In genomic region chr7:149053885-149054284, GRCh38 we compare ENCODE assay signal across 34 cellular contexts. TPM values are rescaled to one million over a fixed set of nuclear protein-coding genes. Genes with fewer than 3 reads are reported as not detected.
A peak's percentile ranks its signal among the peaks of the same experiment; 100 is the strongest.
DNase-seq lines count a peak whose midpoint lies in the region; ATAC-seq, FAIRE-seq and TF ChIP-seq lines count a peak whose summit lies in the region.
"Had no signal": no experiment of that assay in that cellular context is flagged by ENCODE, and none has a peak within 500 bp of the region (broad histone marks: within the 10 kb centered on the region; RNA-seq: fewer than 3 reads in every experiment).

No MANE protein-coding gene starts in this region.

- no peak overlapping the region for H3K4me2 ChIP-seq in IMR-90 (ENCODE audit: low read depth, low read length)
- no peak overlapping the region for H3K4me2 ChIP-seq in K562 (ENCODE audit: insufficient read depth, low read length)
- H3K4me2 ChIP-seq: A549; BLaER1; BLaER1 treated with 17β-estradiol and CSF1 and Interleukin-3, amounts not matched to agents 10 nM and 100 nM had no signal

- BruUV-seq in IMR-90 (replicated peaks; lab: Mats Ljungman, UMichigan), result no TSS peak
- no TSS peak for BruUV-seq in K562 (replicated peaks; lab: Mats Ljungman, UMichigan)

- no peak overlapping the region for H3K4me3 Mint-ChIP-seq in dendritic cell treated with granulocyte-macrophage colony-stimulating factor and Interleukin-4, amounts not matched to agents 40 ng/mL and 50 ng/mL, for 4 days
- H3K4me3 Mint-ChIP-seq: B cell; CD14-positive monocyte; CD4-positive, alpha-beta memory T cell; CD4-positive, alpha-beta T cell; CD4-positive, CD25-positive, alpha-beta regulatory T cell; CD8-positive, alpha-beta memory T cell; CD8-positive, alpha-beta T cell had no signal

- no peak overlapping the region for H2BK120ac ChIP-seq in IMR-90 (ENCODE audit: low read depth, low read length)

- no peak for TF ChIP-seq EP300 in K562 (IDR thresholded peaks at IDR 0.05; ENCODE audit: low read length)

- no peak overlapping the region for H2BK5ac ChIP-seq in IMR-90 (ENCODE audit: low read depth, low read length, poor library complexity, severe bottlenecking)

- H3K18ac ChIP-seq in IMR-90 (ENCODE audit: low read depth, low read length), result no peak overlapping the region

- H4K5ac ChIP-seq in IMR-90 (ENCODE audit: low read depth, low read length), result no peak overlapping the region

- TF ChIP-seq POLR2A in IMR-90 (IDR thresholded peaks at IDR 0.05; ENCODE audit: low read depth, low read length), result no peak
- TF ChIP-seq POLR2A in K562 (conservative IDR thresholded peaks at IDR 0.05), result no peak

- no peak overlapping the region for H4K91ac ChIP-seq in IMR-90 (ENCODE audit: insufficient read depth, low read depth, low read length)

- H3K79me2 ChIP-seq in K562 (ENCODE audit: control insufficient read depth, insufficient read depth, low read length), result no peaks in the 10 kb centered on the region

- H3K23ac ChIP-seq in IMR-90 (ENCODE audit: low read depth, low read length), result no peak overlapping the region

- TF ChIP-seq CTCF in IMR-90 (conservative IDR thresholded peaks at IDR 0.05; ENCODE audit: low read depth, low read length), result no peak
- no peak for TF ChIP-seq CTCF in K562 (IDR thresholded peaks at IDR 0.05 in 2 of 3, conservative IDR thresholded peaks at IDR 0.05 in 1 of 3; ENCODE audit: insufficient read depth in 2 of 3, low read depth in 1 of 3, low read length in 3 of 3)

- H3K9me3 Mint-ChIP-seq in dendritic cell treated with granulocyte-macrophage colony-stimulating factor and Interleukin-4, amounts not matched to agents 40 ng/mL and 50 ng/mL, for 4 days, result no peaks in the 10 kb centered on the region
- H3K9me3 Mint-ChIP-seq: CD4-positive, alpha-beta memory T cell; CD4-positive, alpha-beta T cell; CD8-positive, alpha-beta memory T cell; CD8-positive, alpha-beta T cell had no signal

- no peak overlapping the region for H2AK5ac ChIP-seq in IMR-90 (ENCODE audit: low read depth, low read length)

- CTCF ChIA-PET in IMR-90 (lab: Yijun Ruan, JAX) (interaction anchor here (0.6 to 1.1 kb wide), 2 partner anchors 181 to 754 kb away, joined by 3 to 4 read pairs; no protein-coding TSS in a partner anchor), K562 (lab: Yijun Ruan, JAX; ENCODE audit: low intra/inter-chr PET ratio) (interaction anchor here (0.6 kb wide), 1 partner anchor 368 kb away, joined by 6 read pairs; no protein-coding TSS in a partner anchor)

- WGBS in IMR-90 (ENCODE audit: extremely low coverage in 2 of 2, insufficient read length in 1 of 2), 2 experiments, result 83% methylated on average over 2 of the region's 8 CpGs; no CpG with 5 or more reads in 1 of the 2 experiments
- WGBS in K562 (ENCODE audit: insufficient coverage, low coverage, missing lambda C conversion rate), result 30% methylated on average over 8 of the region's 8 CpGs

- no peak overlapping the region for H3K56ac ChIP-seq in IMR-90 (ENCODE audit: extremely low read depth, insufficient read depth, low read length)

- no peaks in the 10 kb centered on the region for H3K36me3 Mint-ChIP-seq in dendritic cell treated with granulocyte-macrophage colony-stimulating factor and Interleukin-4, amounts not matched to agents 40 ng/mL and 50 ng/mL, for 4 days (ENCODE audit: low read depth)
- H3K36me3 Mint-ChIP-seq: CD14-positive monocyte; CD4-positive, alpha-beta memory T cell; CD4-positive, CD25-positive, alpha-beta regulatory T cell; CD8-positive, alpha-beta memory T cell; CD8-positive, alpha-beta T cell had no signal

- H3K4me1 Mint-ChIP-seq in dendritic cell treated with granulocyte-macrophage colony-stimulating factor and Interleukin-4, amounts not matched to agents 40 ng/mL and 50 ng/mL, for 4 days (ENCODE audit: low read depth), result peaks cover 2% of the 10 kb centered on the region
- H3K4me1 Mint-ChIP-seq: B cell; CD14-positive monocyte; CD4-positive, alpha-beta memory T cell; CD4-positive, CD25-positive, alpha-beta regulatory T cell; CD8-positive, alpha-beta memory T cell had no signal

- no peak for ATAC-seq in IMR-90 (ENCODE audit: low read depth)
- no peak for ATAC-seq in K562
- ATAC-seq: A549; CD8-positive, alpha-beta T cell had no signal

- peak overlapping the region; percentile 34 for H3K27ac Mint-ChIP-seq in dendritic cell treated with granulocyte-macrophage colony-stimulating factor and Interleukin-4, amounts not matched to agents 40 ng/mL and 50 ng/mL, for 4 days
- H3K27ac Mint-ChIP-seq: B cell; CD14-positive monocyte; CD4-positive, alpha-beta memory T cell; CD4-positive, alpha-beta T cell; CD4-positive, CD25-positive, alpha-beta regulatory T cell; CD8-positive, alpha-beta memory T cell; CD8-positive, alpha-beta T cell had no signal

- H3K9me1 ChIP-seq in IMR-90 (ENCODE audit: insufficient read depth, low read length), result no peaks in the 10 kb centered on the region
- H3K9me1 ChIP-seq in K562 (ENCODE audit: control insufficient read depth, insufficient read depth, low read length), result no peaks in the 10 kb centered on the region

- peaks cover 9% of the 10 kb centered on the region for H3K27me3 Mint-ChIP-seq in dendritic cell treated with granulocyte-macrophage colony-stimulating factor and Interleukin-4, amounts not matched to agents 40 ng/mL and 50 ng/mL, for 4 days
- H3K27me3 Mint-ChIP-seq: CD4-positive, alpha-beta T cell had no signal

- POLR2A ChIA-PET in IMR-90 (lab: Charles Lee; ENCODE audit: unreplicated experiment) (no interaction called here), K562 (lab: Yijun Ruan, JAX) (interaction anchor here (1.3 kb wide), 1 partner anchor 22 kb away, joined by 4 read pairs; no protein-coding TSS in a partner anchor)

- H4K8ac ChIP-seq in IMR-90 (ENCODE audit: low read depth in 2 of 2, low read length in 2 of 2), result no peak overlapping the region

- H3K9me3 ChIP-seq in IMR-90 (ENCODE audit: control insufficient read depth, insufficient read depth, low read length) (no peaks in the 10 kb centered on the region), K562 (replicated peaks; ENCODE audit: control insufficient read depth, insufficient read depth, low read depth, low read length) (no peaks in the 10 kb centered on the region)
- H3K9me3 ChIP-seq: A549, BE2C, Caco-2 had no signal

- H2AK9ac ChIP-seq in IMR-90 (replicated peaks; ENCODE audit: low read depth, low read length, poor library complexity), result no peak overlapping the region

- no peak overlapping the region for H2BK15ac ChIP-seq in IMR-90 (ENCODE audit: low read depth, low read length)

- no peak overlapping the region for H3K27ac ChIP-seq in IMR-90 (ENCODE audit: insufficient read depth, low read length)
- no peak overlapping the region for H3K27ac ChIP-seq in K562 (ENCODE audit: extremely low read depth, low read depth, low read length)
- H3K27ac ChIP-seq: 22Rv1; A549; BLaER1; BLaER1 treated with 17β-estradiol and CSF1 and Interleukin-3, amounts not matched to agents 10 nM and 100 nM; C4-2B had no signal

- H3K36me3 ChIP-seq in IMR-90 (ENCODE audit: control insufficient read depth, insufficient read depth, low read length), result no peaks in the 10 kb centered on the region
- no peaks in the 10 kb centered on the region for H3K36me3 ChIP-seq in K562 (ENCODE audit: control insufficient read depth, insufficient read depth, low read length)
- H3K36me3 ChIP-seq: BE2C; BLaER1; BLaER1 treated with 17β-estradiol and CSF1 and Interleukin-3, amounts not matched to agents 10 nM and 100 nM had no signal

- no peaks in the 10 kb centered on the region for H3K79me1 ChIP-seq in IMR-90 (ENCODE audit: low read depth in 1 of 2, low read length in 2 of 2)

- H3K14ac ChIP-seq in IMR-90 (replicated peaks; ENCODE audit: low read depth, low read length), result no peak overlapping the region

- no peak overlapping the region for H3K4me3 ChIP-seq in IMR-90 (ENCODE audit: insufficient read depth, low read depth, low read length)
- H3K4me3 ChIP-seq in K562, result no peak overlapping the region
- H3K4me3 ChIP-seq: A549; BLaER1; BLaER1 treated with 17β-estradiol and CSF1 and Interleukin-3, amounts not matched to agents 10 nM and 100 nM had no signal

- in situ Hi-C loops in IMR-90 (cut with MboI; ENCODE audit: low sequenced_read_pairs), result no loop called here
- in situ Hi-C loops in K562 (cut with MboI), result no loop called here

- no peaks in the 10 kb centered on the region for H3K4me1 ChIP-seq in IMR-90 (ENCODE audit: control insufficient read depth, insufficient read depth, low read length)
- H3K4me1 ChIP-seq in K562 (replicated peaks in 1 of 2; ENCODE audit: control insufficient read depth in 2 of 2, insufficient read depth in 2 of 2, low read length in 2 of 2), result 0 out of 5 replicates have a peak, but pooled peaks cover 0 to 3% of the 10 kb centered on the region in 2 experiments
- H3K4me1 ChIP-seq: A549; BE2C; BLaER1; BLaER1 treated with 17β-estradiol and CSF1 and Interleukin-3, amounts not matched to agents 10 nM and 100 nM; Caco-2 had no signal

- H3K9ac ChIP-seq in IMR-90 (ENCODE audit: low read depth, low read length), result no peak overlapping the region
- H3K9ac ChIP-seq in K562 (ENCODE audit: insufficient read depth in 1 of 2, low read depth in 2 of 2, low read length in 2 of 2), result no peak overlapping the region
- H3K9ac ChIP-seq: BLaER1; BLaER1 treated with 17β-estradiol and CSF1 and Interleukin-3, amounts not matched to agents 10 nM and 100 nM had no signal

- TF ChIP-seq RAD21 in IMR-90 (IDR thresholded peaks at IDR 0.05; ENCODE audit: low read length) (no peak), K562 (CRISPR knock-in tag; conservative IDR thresholded peaks at IDR 0.05 in 1 of 2, IDR thresholded peaks at IDR 0.05 in 1 of 2) (no peak)

- peak overlapping the region; percentile 32 for H2AFZ ChIP-seq in IMR-90 (replicated peaks; ENCODE audit: low read length, poor library complexity)
- peak overlapping the region; percentile 29; the same call in 1 of the 2 replicates for H2AFZ ChIP-seq in K562 (ENCODE audit: low read depth, low read length)

- H2BK20ac ChIP-seq in IMR-90 (ENCODE audit: low read depth, low read length), result no peak overlapping the region

- no peak overlapping the region for H3K4ac ChIP-seq in IMR-90 (ENCODE audit: low read depth, low read length)

- intact Hi-C loops in IMR-90 (cut with micrococcal nuclease) (no loop called here), K562 (cut with micrococcal nuclease) (no loop called here)
- intact Hi-C loops in dendritic cell treated with granulocyte-macrophage colony-stimulating factor and Interleukin-4, amounts not matched to agents 40 ng/mL and 50 ng/mL, for 4 days (cut with micrococcal nuclease), result no loop called here

- DNase-seq in IMR-90 (no peak), K562 (ENCODE audit: extremely low read depth in 1 of 4, low spot score in 3 of 4) (no peak), D341Med (ENCODE audit: low spot score) (no peak), EL (no peak), NCI-H2107 (lab: John Stamatoyannopoulos, UW) (no peak)
- DNase-seq: 8988T; ACHN; AML-193; BE2C; C1 segment of cervical spinal cord; Caco-2; Calu3; CD4-positive, alpha-beta memory T cell; CD4-positive, alpha-beta T cell; CD4-positive, CD25-positive, alpha-beta regulatory T cell; CD8-positive, alpha-beta memory T cell; CD8-positive, alpha-beta T cell; COR-L47; DMS 273 treated with DMSO at 0.1 percent for 48 hours; DMS153; DMS53; DMS79; DMS79 treated with DMSO at 0.1 percent for 48 hours; DND-41 had no signal

- no peak for FAIRE-seq in K562 (lab: Jason Lieb, UNC)
- FAIRE-seq: A204.1, A549, D721Med had no signal

- H4K20me1 ChIP-seq in IMR-90 (ENCODE audit: insufficient read depth, low read length) (no peaks in the 10 kb centered on the region), K562 (replicated peaks; ENCODE audit: control insufficient read depth, insufficient read depth, low read length) (no peaks in the 10 kb centered on the region)
- H4K20me1 ChIP-seq: BLaER1; BLaER1 treated with 17β-estradiol and CSF1 and Interleukin-3, amounts not matched to agents 10 nM and 100 nM had no signal

- H3K27me3 ChIP-seq in IMR-90 (ENCODE audit: control insufficient read depth, insufficient read depth, low read length), result peaks cover 4% of the 10 kb centered on the region; the same call in 1 of the 2 replicates
- peaks cover 5 to 6% of the 10 kb centered on the region in 2 experiments; a peak in 3 of 5 replicates for H3K27me3 ChIP-seq in K562 (ENCODE audit: control insufficient read depth in 2 of 2, insufficient read depth in 2 of 2, low read length in 2 of 2)
- H3K27me3 ChIP-seq: BE2C; BLaER1; BLaER1 treated with 17β-estradiol and CSF1 and Interleukin-3, amounts not matched to agents 10 nM and 100 nM had no signal

- dilution Hi-C loops in IMR-90 (cut with HindIII; ENCODE audit: low sequenced_read_pairs, unreplicated experiment), result no loop called here

RNA-seq across cellular contexts. Expression of gene PDIA4, which starts 25.6 kb away (rescaled TPM):
- total RNA-seq in IMR-90 (2012; rRNA removed) (277 and 304 TPM in 2 replicates), K562 (2014; rRNA removed) (158 and 178 TPM in 2 replicates), K562 (2014; rRNA removed; fragmentation: Illumina TruSeq; extraction: Trizol) (82.7 and 91.5 TPM in 2 replicates), K562 (2015; rRNA removed; fragmentation: Illumina TruSeq; extraction: Trizol) (136 TPM in 2 replicates), K562 (2021) (159 and 161 TPM in 2 replicates)
- polyA plus RNA-seq in IMR-90 (2012; rRNA removed) (221 and 241 TPM in 2 replicates), K562 (2011; rRNA removed) (146 and 186 TPM in 2 replicates), K562 (2014; fragmentation: Illumina TruSeq; extraction: Trizol) (143 and 175 TPM in 2 replicates), K562 (2014; fragmentation: Nextera tagmentation; extraction: Ambion mirVana) (10 to 100 TPM in 1 of 2 experiments, 1 to 10 TPM in 1; 9.1 to 14.5 TPM), K562 (2014; rRNA removed) (155 and 171 TPM in 2 replicates)
- polyA plus RNA-seq in IMR-90 (2012; cell fraction: cytosol; rRNA removed), result 143 and 192 TPM in 2 replicates
- polyA plus RNA-seq in IMR-90 (2012; cell fraction: nucleus; rRNA removed; ENCODE audit: low replicate concordance), result 74.7 and 103 TPM in 2 replicates
- 187 and 270 TPM in 2 replicates for total RNA-seq in K562 (2011; cell fraction: chromatin; rRNA removed; ENCODE audit: low replicate concordance)
- total RNA-seq in K562 (2011; cell fraction: nucleolus; rRNA removed), result 352 and 378 TPM in 2 replicates
- total RNA-seq in K562 (2011; cell fraction: nucleoplasm; rRNA removed), result 244 and 324 TPM in 2 replicates
- polyA plus RNA-seq in K562 (2011; cell fraction: cytosol; rRNA removed), result 107 and 158 TPM in 2 replicates
- polyA plus RNA-seq in K562 (2011; cell fraction: nucleus; rRNA removed), result 149 and 181 TPM in 2 replicates
- polyA plus RNA-seq in K562 (2012), result 137 and 177 TPM in 2 replicates
- 147 and 177 TPM in 2 replicates for polyA minus RNA-seq in K562 (2011; rRNA and poly(A)+ RNA removed)
- polyA minus RNA-seq in K562 (2011; cell fraction: cytosol; rRNA and poly(A)+ RNA removed), result 90.9 and 121 TPM in 2 replicates
- 30.0 and 68.5 TPM in 2 replicates for polyA minus RNA-seq in K562 (2011; cell fraction: nucleus; rRNA and poly(A)+ RNA removed)

RNA-seq across cellular contexts. Expression of gene ZNF786, which starts 36.6 kb away (rescaled TPM):
- total RNA-seq in IMR-90 (2012; rRNA removed) (5.8 and 7.3 TPM in 2 replicates), K562 (2014; rRNA removed) (5.4 and 5.6 TPM in 2 replicates), K562 (2014; rRNA removed; fragmentation: Illumina TruSeq; extraction: Trizol) (1.8 and 2.2 TPM in 2 replicates), K562 (2015; rRNA removed; fragmentation: Illumina TruSeq; extraction: Trizol) (3.6 and 3.9 TPM in 2 replicates), K562 (2021) (4.0 and 4.6 TPM in 2 replicates)
- polyA plus RNA-seq in IMR-90 (2012; rRNA removed) (2.6 and 2.8 TPM in 2 replicates), K562 (2011; rRNA removed) (2.6 and 3.0 TPM in 2 replicates), K562 (2014; fragmentation: Illumina TruSeq; extraction: Trizol) (2.3 and 2.9 TPM in 2 replicates), K562 (2014; fragmentation: Nextera tagmentation; extraction: Ambion mirVana) (under 1 TPM; 0.31 to 0.49 TPM), K562 (2014; rRNA removed) (3.1 and 3.2 TPM in 2 replicates)
- 1.0 and 2.1 TPM in 2 replicates for polyA plus RNA-seq in IMR-90 (2012; cell fraction: cytosol; rRNA removed)
- polyA plus RNA-seq in IMR-90 (2012; cell fraction: nucleus; rRNA removed; ENCODE audit: low replicate concordance), result 3.6 and 5.9 TPM in 2 replicates
- 6.3 and 10.7 TPM in 2 replicates for total RNA-seq in K562 (2011; cell fraction: chromatin; rRNA removed; ENCODE audit: low replicate concordance)
- total RNA-seq in K562 (2011; cell fraction: nucleolus; rRNA removed), result 6.3 and 9.2 TPM in 2 replicates
- 4.2 and 5.9 TPM in 2 replicates for total RNA-seq in K562 (2011; cell fraction: nucleoplasm; rRNA removed)
- 2.4 and 5.0 TPM in 2 replicates for polyA plus RNA-seq in K562 (2011; cell fraction: cytosol; rRNA removed)
- 2.1 and 4.0 TPM in 2 replicates for polyA plus RNA-seq in K562 (2011; cell fraction: nucleus; rRNA removed)
- polyA plus RNA-seq in K562 (2012), result 2.8 TPM in 2 replicates
- 4.5 and 5.3 TPM in 2 replicates for polyA minus RNA-seq in K562 (2011; rRNA and poly(A)+ RNA removed)
- 4.0 and 4.7 TPM in 2 replicates for polyA minus RNA-seq in K562 (2011; cell fraction: cytosol; rRNA and poly(A)+ RNA removed)
- polyA minus RNA-seq in K562 (2011; cell fraction: nucleus; rRNA and poly(A)+ RNA removed), result 4.2 and 5.1 TPM in 2 replicates
